Comparison of ENCODE assay signal across 18 cellular contexts in genomic region chr13:77034883-77035282, GRCh38. TPM values are rescaled to one million over a fixed set of nuclear protein-coding genes. Genes with fewer than 3 reads are reported as not detected.
DNase-seq lines count a peak whose midpoint lies in the region; ATAC-seq and TF ChIP-seq lines count a peak whose summit lies in the region.
"Had no signal": no experiment of that assay in that cellular context is flagged by ENCODE, and none has a peak within 500 bp of the region (broad histone marks: within the 10 kb centered on the region; RNA-seq: fewer than 3 reads in every experiment).

No MANE protein-coding gene starts in this region.

- POLR2A ChIA-PET in activated CD4-positive, alpha-beta T cell treated with anti-CD3 and anti-CD28 coated beads, Interleukin-2, amount 10 ng/mL, durations not matched to agents 7 days and 5 days (lab: Charles Lee) = no interaction called here

- intact Hi-C loops in activated CD4-positive, alpha-beta T cell treated with anti-CD3 and anti-CD28 coated beads, Interleukin-2, amount 10 ng/mL, durations not matched to agents 24 days and 14 days (cut with micrococcal nuclease) = no loop called here

- no peak for ATAC-seq in HG02798 (IDR thresholded peaks at IDR 0.05; ENCODE audit: poor library complexity, unreplicated experiment)

- H3K4me3 Mint-ChIP-seq in activated CD4-positive, alpha-beta T cell treated with anti-CD3 and anti-CD28 coated beads, Interleukin-2, amount 10 ng/mL, durations not matched to agents 24 days and 14 days = no peak overlapping the region
- H3K4me3 Mint-ChIP-seq in activated CD4-positive, alpha-beta T cell treated with anti-CD3 and anti-CD28 coated beads, Interleukin-2, amount 10 ng/mL, durations not matched to agents 7 days and 5 days = no peak overlapping the region
- H3K4me3 Mint-ChIP-seq: CD4-positive, CD25-positive, alpha-beta regulatory T cell; neural progenitor cell had no signal

- CTCF ChIA-PET in activated CD4-positive, alpha-beta T cell treated with anti-CD3 and anti-CD28 coated beads, Interleukin-2, amount 10 ng/mL, durations not matched to agents 7 days and 5 days (lab: Charles Lee) = interaction anchor here (0.6 to 1.4 kb wide), 4 partner anchors 15 to 255 kb away, joined by 3 to 7 read pairs (median 4); no protein-coding TSS in a partner anchor

- H3K27ac Mint-ChIP-seq in activated CD4-positive, alpha-beta T cell treated with anti-CD3 and anti-CD28 coated beads, Interleukin-2, amount 10 ng/mL, durations not matched to agents 24 days and 14 days = no peak overlapping the region
- H3K27ac Mint-ChIP-seq in activated CD4-positive, alpha-beta T cell treated with anti-CD3 and anti-CD28 coated beads, Interleukin-2, amount 10 ng/mL, durations not matched to agents 7 days and 5 days = no peak overlapping the region
- H3K27ac Mint-ChIP-seq: neural progenitor cell had no signal

- no peaks in the 10 kb centered on the region for H3K36me3 Mint-ChIP-seq in activated CD4-positive, alpha-beta T cell treated with anti-CD3 and anti-CD28 coated beads, Interleukin-2, amount 10 ng/mL, durations not matched to agents 24 days and 14 days (ENCODE audit: low read depth)
- H3K36me3 Mint-ChIP-seq in activated CD4-positive, alpha-beta T cell treated with anti-CD3 and anti-CD28 coated beads, Interleukin-2, amount 10 ng/mL, durations not matched to agents 7 days and 5 days (ENCODE audit: low read depth) = peaks cover 2% of the 10 kb centered on the region
- H3K36me3 Mint-ChIP-seq: CD4-positive, CD25-positive, alpha-beta regulatory T cell; neural progenitor cell had no signal

- H3K27me3 Mint-ChIP-seq in activated CD4-positive, alpha-beta T cell treated with anti-CD3 and anti-CD28 coated beads, Interleukin-2, amount 10 ng/mL, durations not matched to agents 24 days and 14 days = no peaks in the 10 kb centered on the region
- no peaks in the 10 kb centered on the region for H3K27me3 Mint-ChIP-seq in activated CD4-positive, alpha-beta T cell treated with anti-CD3 and anti-CD28 coated beads, Interleukin-2, amount 10 ng/mL, durations not matched to agents 7 days and 5 days

- DNase-seq in activated CD4-positive, alpha-beta T cell treated with anti-CD3 and anti-CD28 coated beads, Interleukin-2, amount 10 ng/mL, durations not matched to agents 24 days and 14 days = peak; percentile 45
- no peak for DNase-seq in activated CD4-positive, alpha-beta T cell treated with anti-CD3 and anti-CD28 coated beads, Interleukin-2, amount 10 ng/mL, durations not matched to agents 7 days and 5 days
- DNase-seq in NCI-H226 = peak; percentile 38
- peak; percentile 50 for DNase-seq in epithelial cell of esophagus (ENCODE audit: low read depth)
- peak; percentile 54 for DNase-seq in skeletal muscle cell (ENCODE audit: low read depth)
- no peak for DNase-seq in MV-4-11 (lab: John Stamatoyannopoulos, UW)
- DNase-seq in T1000 (lab: John Stamatoyannopoulos, UW) = no peak
- DNase-seq: amygdala; CD4-positive, CD25-positive, alpha-beta regulatory T cell; colonic mucosa; head of caudate nucleus; NCI-H1694; NCI-H446; NK-92 treated with Interleukin-12 subunit alpha and Interleukin-12 subunit beta, amount 100 ng/mL, for 24 hours; stimulated activated CD4-positive, alpha-beta T cell treated with anti-CD3 and anti-CD28 coated beads, Interleukin-15, amount 100 ng/mL, for 24 hours; stimulated activated naive CD4-positive, alpha-beta T cell treated with Interleukin-2 at 50 U/mL for 16 hours had no signal

- H3K4me3 ChIP-seq in epithelial cell of esophagus (ENCODE audit: low read length) (no peak overlapping the region), skeletal muscle cell (ENCODE audit: low read depth, low read length) (no peak overlapping the region)
- H3K4me3 ChIP-seq: colonic mucosa, neural progenitor cell had no signal

- TF ChIP-seq CTCF in epithelial cell of esophagus (IDR thresholded peaks at IDR 0.05; ENCODE audit: insufficient read depth, low read depth, low read length, missing control alignments) = no peak

- H3K9me3 Mint-ChIP-seq in activated CD4-positive, alpha-beta T cell treated with anti-CD3 and anti-CD28 coated beads, Interleukin-2, amount 10 ng/mL, durations not matched to agents 24 days and 14 days = peaks cover 6% of the 10 kb centered on the region
- no peaks in the 10 kb centered on the region for H3K9me3 Mint-ChIP-seq in activated CD4-positive, alpha-beta T cell treated with anti-CD3 and anti-CD28 coated beads, Interleukin-2, amount 10 ng/mL, durations not matched to agents 7 days and 5 days
- H3K9me3 Mint-ChIP-seq: CD4-positive, CD25-positive, alpha-beta regulatory T cell had no signal

- H3K4me1 Mint-ChIP-seq in activated CD4-positive, alpha-beta T cell treated with anti-CD3 and anti-CD28 coated beads, Interleukin-2, amount 10 ng/mL, durations not matched to agents 24 days and 14 days = peaks cover 8% of the 10 kb centered on the region
- peaks cover 2% of the 10 kb centered on the region for H3K4me1 Mint-ChIP-seq in activated CD4-positive, alpha-beta T cell treated with anti-CD3 and anti-CD28 coated beads, Interleukin-2, amount 10 ng/mL, durations not matched to agents 7 days and 5 days
- H3K4me1 Mint-ChIP-seq: CD4-positive, CD25-positive, alpha-beta regulatory T cell; neural progenitor cell had no signal

RNA-seq across cellular contexts. Expression of gene FBXL3, which starts 7.9 kb away (rescaled TPM):
- 36.0 and 41.6 TPM in 2 replicates for total RNA-seq in activated CD4-positive, alpha-beta T cell treated with anti-CD3 and anti-CD28 coated beads, Interleukin-2, amount 10 ng/mL, durations not matched to agents 24 days and 14 days
- total RNA-seq in activated CD4-positive, alpha-beta T cell treated with anti-CD3 and anti-CD28 coated beads, Interleukin-2, amount 10 ng/mL, durations not matched to agents 7 days and 5 days = 10 to 100 TPM; 41.3 to 43.2 TPM

RNA-seq across cellular contexts. Expression of gene CLN5, which starts 43.0 kb away (rescaled TPM):
- 15.6 and 15.7 TPM in 2 replicates for total RNA-seq in activated CD4-positive, alpha-beta T cell treated with anti-CD3 and anti-CD28 coated beads, Interleukin-2, amount 10 ng/mL, durations not matched to agents 24 days and 14 days
- total RNA-seq in activated CD4-positive, alpha-beta T cell treated with anti-CD3 and anti-CD28 coated beads, Interleukin-2, amount 10 ng/mL, durations not matched to agents 7 days and 5 days = 10 to 100 TPM; 15.5 to 15.8 TPM

Comparison
In these comparisons a context has a peak if more than half of its experiments do, and no peak if none do; other contexts are left out.
1. DNase-seq: peak in activated CD4-positive, alpha-beta T cell treated with anti-CD3 and anti-CD28 coated beads, Interleukin-2, amount 10 ng/mL, durations not matched to agents 24 days and 14 days (single experiment), NCI-H226 (single experiment), epithelial cell of esophagus (single experiment) and skeletal muscle cell (single experiment); none in activated CD4-positive, alpha-beta T cell treated with anti-CD3 and anti-CD28 coated beads, Interleukin-2, amount 10 ng/mL, durations not matched to agents 7 days and 5 days (single experiment), MV-4-11 (single experiment) and T1000 (single experiment).